1 cellular context compared by ENCODE assay signal in genomic region chr1:199182151-199182843, GRCh38.
TF ChIP-seq lines count a peak whose summit lies in the region.

No MANE protein-coding gene starts in this region.

TF ChIP-seq in SK-N-SH treated with all-trans-retinoic acid at 6 μM for 48 hours, 23 proteins besides CTCF, POLR2A, EP300 and RAD21 (continued from another document):
- no peak for TF ChIP-seq CREB5 (CRISPR knock-in tag; IDR thresholded peaks at IDR 0.05; ENCODE audit: low read depth)
